10 cellular contexts compared by ENCODE assay signal in genomic region chr6:130132286-130132701, GRCh38.
DNase-seq lines count a peak whose midpoint lies in the region; ATAC-seq and FAIRE-seq lines count a peak whose summit lies in the region.
"Had no signal": no experiment of that assay in that cellular context is flagged by ENCODE, and none has a peak within 500 bp of the region (broad histone marks: within the 10 kb centered on the region; RNA-seq: fewer than 3 reads in every experiment).

No MANE protein-coding gene starts in this region.

- peaks cover 59% of the 10 kb centered on the region for H3K4me1 Mint-ChIP-seq in activated naive CD4-positive, alpha-beta T cell treated with anti-CD3 and anti-CD28 coated beads for 36 hours (ENCODE audit: low read depth)
- H3K4me1 Mint-ChIP-seq in stimulated activated naive B cell treated with anti-CD40 and anti-IgM and Interleukin-4, amounts not matched to agents 10 μg/mL and 1 μg/mL and 100 μg/mL, for 72 hours: peaks cover 39 to 54% of the 10 kb centered on the region in 2 donors

- CTCF ChIA-PET in activated naive CD4-positive, alpha-beta T cell treated with anti-CD3 and anti-CD28 coated beads for 36 hours (lab: Charles Lee): no interaction called here

- no peak for FAIRE-seq in HTR-8/SVneo (lab: Jason Lieb, UNC)
- FAIRE-seq: A204.1, TTC549 had no signal

- no peaks in the 10 kb centered on the region for H3K9me3 Mint-ChIP-seq in activated naive CD4-positive, alpha-beta T cell treated with anti-CD3 and anti-CD28 coated beads for 36 hours
- peaks cover 0 to 5% of the 10 kb centered on the region in 2 donors for H3K9me3 Mint-ChIP-seq in stimulated activated naive B cell treated with anti-CD40 and anti-IgM and Interleukin-4, amounts not matched to agents 10 μg/mL and 1 μg/mL and 100 μg/mL, for 72 hours

- H3K27me3 Mint-ChIP-seq in activated naive CD4-positive, alpha-beta T cell treated with anti-CD3 and anti-CD28 coated beads for 36 hours (ENCODE audit: low read depth): no peaks in the 10 kb centered on the region
- no peaks in the 10 kb centered on the region for H3K27me3 Mint-ChIP-seq in stimulated activated naive B cell treated with anti-CD40 and anti-IgM and Interleukin-4, amounts not matched to agents 10 μg/mL and 1 μg/mL and 100 μg/mL, for 72 hours

- peak overlapping the region; percentile 85 for H3K27ac Mint-ChIP-seq in activated naive CD4-positive, alpha-beta T cell treated with anti-CD3 and anti-CD28 coated beads for 36 hours
- peak overlapping the region; percentile 92 for H3K27ac Mint-ChIP-seq in stimulated activated naive B cell treated with anti-CD40 and anti-IgM and Interleukin-4, amounts not matched to agents 10 μg/mL and 1 μg/mL and 100 μg/mL, for 72 hours

- peaks cover 4% of the 10 kb centered on the region for H3K36me3 Mint-ChIP-seq in activated naive CD4-positive, alpha-beta T cell treated with anti-CD3 and anti-CD28 coated beads for 36 hours (ENCODE audit: low read depth)
- peaks cover 26 to 41% of the 10 kb centered on the region in 2 donors for H3K36me3 Mint-ChIP-seq in stimulated activated naive B cell treated with anti-CD40 and anti-IgM and Interleukin-4, amounts not matched to agents 10 μg/mL and 1 μg/mL and 100 μg/mL, for 72 hours

- peak overlapping the region; percentile 65 for H3K4me3 Mint-ChIP-seq in activated naive CD4-positive, alpha-beta T cell treated with anti-CD3 and anti-CD28 coated beads for 36 hours
- peak overlapping the region; percentile 59 to 78 for H3K4me3 Mint-ChIP-seq in stimulated activated naive B cell treated with anti-CD40 and anti-IgM and Interleukin-4, amounts not matched to agents 10 μg/mL and 1 μg/mL and 100 μg/mL, for 72 hours

- ATAC-seq in HG03196 (IDR thresholded peaks at IDR 0.05; ENCODE audit: unreplicated experiment): peak; percentile 85
- ATAC-seq in stimulated activated naive B cell treated with anti-CD40 and anti-IgM and Interleukin-4, amounts not matched to agents 10 μg/mL and 1 μg/mL and 100 μg/mL, for 72 hours (replicated peaks): peak; percentile 89 to 91

- intact Hi-C loops in activated naive CD4-positive, alpha-beta T cell treated with anti-CD3 and anti-CD28 coated beads for 36 hours (cut with micrococcal nuclease): loop anchor here (2.0 to 5.0 kb wide), 4 partner anchors 21 to 640 kb away; no protein-coding TSS in a partner anchor

- DNase-seq in activated CD4-positive, CD25-positive, alpha-beta regulatory T cell treated with anti-CD3 and anti-CD28 coated beads, Interleukin-2, amount 50 U/mL, for 16 hours (ENCODE audit: low read depth, low spot score): peak; percentile 13
- DNase-seq in activated CD4-positive, CD25-positive, alpha-beta regulatory T cell treated with anti-CD3 and anti-CD28 coated beads, Interleukin-2, amount 50 U/mL, for 72 hours: no peak
- DNase-seq in activated naive CD4-positive, alpha-beta T cell treated with anti-CD3 and anti-CD28 coated beads for 36 hours: peak; percentile 69
- DNase-seq in stimulated activated naive B cell treated with anti-CD40 and anti-IgM and Interleukin-4, amounts not matched to agents 10 μg/mL and 1 μg/mL and 100 μg/mL, for 72 hours: no peak
- no peak for DNase-seq in HTR-8/SVneo (ENCODE audit: insufficient read length, low spot score)
- no peak for DNase-seq in germinal center (ENCODE audit: low spot score)
- DNase-seq in SK-N-DZ (ENCODE audit: low spot score): no peak

Comparison
In these comparisons a context has a peak if more than half of its experiments do, and no peak if none do; other contexts are left out.
1. DNase-seq: peak in activated CD4-positive, CD25-positive, alpha-beta regulatory T cell treated with anti-CD3 and anti-CD28 coated beads, Interleukin-2, amount 50 U/mL, for 16 hours (single experiment) and activated naive CD4-positive, alpha-beta T cell treated with anti-CD3 and anti-CD28 coated beads for 36 hours (single experiment); none in activated CD4-positive, CD25-positive, alpha-beta regulatory T cell treated with anti-CD3 and anti-CD28 coated beads, Interleukin-2, amount 50 U/mL, for 72 hours (single experiment), stimulated activated naive B cell treated with anti-CD40 and anti-IgM and Interleukin-4, amounts not matched to agents 10 μg/mL and 1 μg/mL and 100 μg/mL, for 72 hours (single experiment), HTR-8/SVneo (single experiment), germinal center (single experiment) and SK-N-DZ (single experiment).